16 cellular contexts compared by ENCODE assay signal in the genomic region with DNA sequence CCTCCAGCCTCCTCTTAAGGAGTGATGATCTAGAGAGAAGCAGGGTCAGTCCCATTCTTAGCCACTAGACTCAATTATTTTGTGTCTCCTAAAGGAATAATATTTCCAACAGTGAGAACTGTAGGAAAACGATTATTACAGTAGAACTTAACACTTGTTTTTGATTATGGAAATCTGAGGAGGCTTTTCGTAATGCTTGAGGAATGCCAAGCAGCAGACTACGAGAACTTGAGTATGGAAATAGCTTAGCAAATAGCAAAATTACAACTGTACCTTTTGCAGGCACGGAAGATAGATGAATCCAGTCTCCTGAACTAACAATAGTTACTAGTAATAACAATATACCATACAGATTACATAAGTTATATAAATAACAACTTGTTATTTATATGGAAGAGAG. TPM values are rescaled to one million over a fixed set of nuclear protein-coding genes. Genes with fewer than 3 reads are reported as not detected.
DNase-seq lines count a peak whose midpoint lies in the region; ATAC-seq and TF ChIP-seq lines count a peak whose summit lies in the region.
"Had no signal": no experiment of that assay in that cellular context is flagged by ENCODE, and none has a peak within 500 bp of the region (broad histone marks: within the 10 kb centered on the region; RNA-seq: fewer than 3 reads in every experiment).

No MANE protein-coding gene starts in this region.

- no peak overlapping the region for H3K4me3 Mint-ChIP-seq in mesothelial cell of epicardium
- H3K4me3 Mint-ChIP-seq in stimulated activated effector memory CD8-positive, alpha-beta T cell treated with anti-CD3 and anti-CD28 coated beads, Interleukin-12 subunit alpha, Interleukin-12 subunit beta, amount 100 ng/mL, for 72 hours = no peak overlapping the region
- H3K4me3 Mint-ChIP-seq: activated naive CD4-positive, alpha-beta T cell treated with anti-CD3 and anti-CD28 coated beads for 36 hours had no signal

- ATAC-seq in stimulated activated effector memory CD8-positive, alpha-beta T cell treated with anti-CD3 and anti-CD28 coated beads, Interleukin-12 subunit alpha, Interleukin-12 subunit beta, amount 100 ng/mL, for 72 hours = no peak
- ATAC-seq: heart left ventricle had no signal

- no peaks in the 10 kb centered on the region for H3K36me3 Mint-ChIP-seq in mesothelial cell of epicardium
- H3K36me3 Mint-ChIP-seq in stimulated activated effector memory CD8-positive, alpha-beta T cell treated with anti-CD3 and anti-CD28 coated beads, Interleukin-12 subunit alpha, Interleukin-12 subunit beta, amount 100 ng/mL, for 72 hours = peaks cover 28% of the 10 kb centered on the region

- peak overlapping the region; percentile 47; the same call in 1 of the 2 replicates for H3K27ac ChIP-seq in ACC112 (ENCODE audit: low read depth, low read length)
- H3K27ac ChIP-seq in brain microvascular endothelial cell = peak overlapping the region; percentile 50
- H3K27ac ChIP-seq: WERI-Rb-1 had no signal

- no peaks in the 10 kb centered on the region for H3K36me3 ChIP-seq in ACC112 (ENCODE audit: insufficient read depth, low read length)
- H3K36me3 ChIP-seq in brain microvascular endothelial cell (replicated peaks) = no peaks in the 10 kb centered on the region
- H3K36me3 ChIP-seq: transverse colon had no signal

- H3K27me3 ChIP-seq in ACC112 (ENCODE audit: insufficient read depth, low read length) = no peaks in the 10 kb centered on the region
- no peaks in the 10 kb centered on the region for H3K27me3 ChIP-seq in brain microvascular endothelial cell (replicated peaks)
- H3K27me3 ChIP-seq: heart left ventricle, transverse colon had no signal

- H3K9me3 Mint-ChIP-seq in mesothelial cell of epicardium = no peaks in the 10 kb centered on the region
- H3K9me3 Mint-ChIP-seq in stimulated activated effector memory CD8-positive, alpha-beta T cell treated with anti-CD3 and anti-CD28 coated beads, Interleukin-12 subunit alpha, Interleukin-12 subunit beta, amount 100 ng/mL, for 72 hours = no peaks in the 10 kb centered on the region

- peaks cover 70% of the 10 kb centered on the region for H3K4me1 Mint-ChIP-seq in mesothelial cell of epicardium
- peaks cover 88% of the 10 kb centered on the region for H3K4me1 Mint-ChIP-seq in stimulated activated effector memory CD8-positive, alpha-beta T cell treated with anti-CD3 and anti-CD28 coated beads, Interleukin-12 subunit alpha, Interleukin-12 subunit beta, amount 100 ng/mL, for 72 hours

- in situ Hi-C loops in brain microvascular endothelial cell (cut with HindIII; ENCODE audit: low pct_ligation_motif_present, low sequenced_read_pairs) = no loop called here
- in situ Hi-C loops in G401 (cut with HindIII; ENCODE audit: low sequenced_read_pairs) = no loop called here

- no peaks in the 10 kb centered on the region for H3K27me3 Mint-ChIP-seq in mesothelial cell of epicardium (ENCODE audit: low read depth)

- no peak overlapping the region for H3K4me3 ChIP-seq in ACC112 (ENCODE audit: low read depth, low read length)
- no peak overlapping the region for H3K4me3 ChIP-seq in brain microvascular endothelial cell (ENCODE audit: low read depth, low read length)
- H3K4me3 ChIP-seq: heart left ventricle, transverse colon had no signal

- peaks cover 93% of the 10 kb centered on the region for H3K79me2 ChIP-seq in ACC112 (ENCODE audit: control insufficient read depth, insufficient read depth, low read length, unreplicated experiment)

- no peak overlapping the region for H2AFZ ChIP-seq in ACC112 (ENCODE audit: low read length, unreplicated experiment)

- peak; percentile 47 for DNase-seq in ELR (ENCODE audit: low read depth)
- DNase-seq in brain microvascular endothelial cell = no peak
- no peak for DNase-seq in mesothelial cell of epicardium (ENCODE audit: low spot score in 2 of 2, unreplicated experiment in 2 of 2)
- DNase-seq in G401 (ENCODE audit: low spot score) = no peak
- no peak for DNase-seq in stimulated activated effector memory CD8-positive, alpha-beta T cell treated with anti-CD3 and anti-CD28 coated beads, Interleukin-12 subunit alpha, Interleukin-12 subunit beta, amount 100 ng/mL, for 72 hours (ENCODE audit: low spot score in 2 of 2)
- DNase-seq in Kasumi-1 (lab: John Stamatoyannopoulos, UW) = no peak
- DNase-seq in amygdala (lab: John Stamatoyannopoulos, UW) = no peak
- DNase-seq: activated naive CD4-positive, alpha-beta T cell treated with anti-CD3 and anti-CD28 coated beads for 36 hours; C1 segment of cervical spinal cord; heart left ventricle; NCI-H1436 treated with DMSO at 0.1 percent for 48 hours; retina; SHP77 treated with DMSO at 0.1 percent for 48 hours; transverse colon; WERI-Rb-1 had no signal

- H3K27ac Mint-ChIP-seq in mesothelial cell of epicardium = peak overlapping the region; percentile 77
- no peak overlapping the region for H3K27ac Mint-ChIP-seq in stimulated activated effector memory CD8-positive, alpha-beta T cell treated with anti-CD3 and anti-CD28 coated beads, Interleukin-12 subunit alpha, Interleukin-12 subunit beta, amount 100 ng/mL, for 72 hours
- H3K27ac Mint-ChIP-seq: activated naive CD4-positive, alpha-beta T cell treated with anti-CD3 and anti-CD28 coated beads for 36 hours had no signal

- TF ChIP-seq CTCF in brain microvascular endothelial cell (IDR thresholded peaks at IDR 0.05; ENCODE audit: low read depth, low read length, missing control alignments) (no peak), mesothelial cell of epicardium (IDR thresholded peaks at IDR 0.05; ENCODE audit: unreplicated experiment) (no peak)

- peaks cover 64% of the 10 kb centered on the region for H3K4me1 ChIP-seq in ACC112 (ENCODE audit: control insufficient read depth, insufficient read depth, low read length, unreplicated experiment)

RNA-seq across cellular contexts. Expression of a gene that starts 12.2 kb away (rescaled TPM):
- 148 to 153 TPM (median 152 TPM) in 3 replicates for total RNA-seq in mesothelial cell of epicardium
- 7.4 and 8.6 TPM in 2 replicates for total RNA-seq in G401 (2014; rRNA removed; shearing (Covaris generic))

RNA-seq across cellular contexts. Expression of a gene that starts 59.5 kb away (rescaled TPM):
- total RNA-seq in mesothelial cell of epicardium = 42.6 to 47.2 TPM (median 43.5 TPM) in 3 replicates
- 19.6 and 25.3 TPM in 2 replicates for total RNA-seq in G401 (2014; rRNA removed; shearing (Covaris generic))

Comparison
In these comparisons a context has a peak if more than half of its experiments do, and no peak if none do; other contexts are left out.
1. RNA of a gene that starts 12.2 kb away (total RNA-seq): 148 to 153 TPM in mesothelial cell of epicardium; 7.4 to 8.6 TPM in G401; every median in the first group is over 10 times any median in the second.